In the genomic region with DNA sequence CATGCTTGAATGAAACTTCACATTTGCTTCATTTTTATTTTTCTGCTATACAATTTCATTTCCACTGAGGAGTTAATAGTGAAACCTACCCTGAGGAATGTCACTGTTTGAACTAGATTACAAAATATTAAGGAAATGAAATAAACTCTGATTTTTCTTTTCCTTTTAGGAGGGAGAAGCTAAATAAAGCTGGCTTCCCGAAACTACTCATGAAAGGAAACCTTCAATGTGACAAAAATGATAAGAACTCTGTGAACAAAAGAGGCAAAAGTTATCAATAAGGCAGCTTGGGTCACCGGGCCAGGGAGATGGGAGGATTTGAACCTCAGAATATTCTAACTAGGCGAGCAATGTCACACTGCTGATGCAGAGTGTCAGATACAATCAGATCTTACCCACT, we compare ENCODE assay signal across 26 cellular contexts.
A peak's percentile ranks its signal among the peaks of the same experiment; 100 is the strongest.
DNase-seq lines count a peak whose midpoint lies in the region; ATAC-seq and TF ChIP-seq lines count a peak whose summit lies in the region.
"Had no signal": no experiment of that assay in that cellular context is flagged by ENCODE, and none has a peak within 500 bp of the region (broad histone marks: within the 10 kb centered on the region; RNA-seq: fewer than 3 reads in every experiment).

No MANE protein-coding gene starts in this region.

- H3K27ac ChIP-seq in ACC112 (ENCODE audit: low read depth, low read length) (peak overlapping the region; percentile 23; the same call in 1 of the 2 replicates), PC-9 (0 out of 2 replicates have a peak overlapping the region, but pooled peaks have one; percentile 11), skeletal muscle tissue (ENCODE audit: low read depth, low read length) (peak overlapping the region; percentile 59)
- H3K27ac ChIP-seq in CD4-positive, alpha-beta T cell (ENCODE audit: low read depth, low read length) = no peak overlapping the region
- H3K27ac ChIP-seq: epithelial cell of prostate had no signal

- intact Hi-C loops in PC-9 (cut with micrococcal nuclease; ENCODE audit: unreplicated experiment) (no loop called here), left colon (cut with DNase I, micrococcal nuclease) (no loop called here)
- intact Hi-C loops in CD4-positive, alpha-beta T cell (cut with DNase I, micrococcal nuclease) = no loop called here

- ATAC-seq in CD4-positive, alpha-beta T cell (ENCODE audit: poor library complexity) = no peak
- ATAC-seq in left colon = no peak
- ATAC-seq in GM18867 (IDR thresholded peaks at IDR 0.05; ENCODE audit: unreplicated experiment) = no peak
- ATAC-seq: activated CD8-positive, alpha-beta T cell treated with anti-CD3 and anti-CD28 coated beads for 36 hours; activated T-cell treated with anti-CD3 and anti-CD28 coated beads, Interleukin-2, amount 50 U/mL, for 4 hours; stimulated activated naive CD8-positive, alpha-beta T cell treated with anti-CD3 and anti-CD28 coated beads, Interleukin-15, Interleukin-2, amounts not matched to agents 100 U/mL and 50 U/mL, for 24 hours; WTC11 had no signal

- H3K27me3 ChIP-seq in ACC112 (ENCODE audit: insufficient read depth, low read length) = no peaks in the 10 kb centered on the region
- no peaks in the 10 kb centered on the region for H3K27me3 ChIP-seq in PC-9 (ENCODE audit: insufficient read depth, low read depth)
- no peaks in the 10 kb centered on the region for H3K27me3 ChIP-seq in skeletal muscle tissue (ENCODE audit: control insufficient read depth in 3 of 3, insufficient read depth in 3 of 3, low read length in 3 of 3)
- H3K27me3 ChIP-seq in CD4-positive, alpha-beta T cell (ENCODE audit: control insufficient read depth, insufficient read depth, low read length) = no peaks in the 10 kb centered on the region

- H3K79me2 ChIP-seq in ACC112 (ENCODE audit: control insufficient read depth, insufficient read depth, low read length, unreplicated experiment) (peaks cover 11% of the 10 kb centered on the region), PC-9 (ENCODE audit: low read depth) (no peaks in the 10 kb centered on the region)

- H4K20me1 ChIP-seq in PC-9 (ENCODE audit: insufficient read depth) = no peaks in the 10 kb centered on the region

- no peak for DNase-seq in PC-9
- DNase-seq in iris pigment epithelial cell (ENCODE audit: low read depth) = peak; percentile 13
- DNase-seq in CD4-positive, alpha-beta T cell = no peak
- no peak for DNase-seq in left colon
- DNase-seq in SIG-M5 treated with dmso at 0.1 percent for 504 hours (lab: John Stamatoyannopoulos, UW; ENCODE audit: unreplicated experiment) = no peak
- DNase-seq: ACHN; activated CD8-positive, alpha-beta T cell treated with anti-CD3 and anti-CD28 coated beads for 36 hours; activated naive CD4-positive, alpha-beta T cell treated with anti-CD3 and anti-CD28 coated beads, Interleukin-2, amount 50 U/mL, for 16 hours; activated T-cell treated with anti-CD3 and anti-CD28 coated beads, Interleukin-2, amount 50 U/mL, for 4 hours; DMS53; foreskin melanocyte; KG1; MV-4-11; naive B cell; NCI-H2029; NCI-H446 treated with DMSO at 0.1 percent for 48 hours; NK-92 treated with Interleukin-12 subunit alpha and Interleukin-12 subunit beta, amount 100 ng/mL, for 24 hours; SK-N-SH; stimulated activated CD4-positive, alpha-beta T cell treated with anti-CD3 and anti-CD28 coated beads, Interleukin-2, amount 100 ng/mL, for 24 hours; stimulated activated naive CD8-positive, alpha-beta T cell treated with anti-CD3 and anti-CD28 coated beads, Interleukin-15, Interleukin-2, amounts not matched to agents 100 U/mL and 50 U/mL, for 24 hours had no signal

- CTCF ChIA-PET in PC-9 (lab: Charles Lee) = no interaction called here
- CTCF ChIA-PET in CD4-positive, alpha-beta T cell (lab: Charles Lee) = no interaction called here

- H2AFZ ChIP-seq in ACC112 (ENCODE audit: low read length, unreplicated experiment) (no peak overlapping the region), PC-9 (no peak overlapping the region)

- H3K9me3 ChIP-seq in PC-9 (ENCODE audit: insufficient read depth, low read depth) (peaks cover 15% of the 10 kb centered on the region), skeletal muscle tissue (ENCODE audit: control insufficient read depth in 3 of 3, low read length in 3 of 3) (peaks cover 0 to 3% (median 3%) of the 10 kb centered on the region in 3 donors)
- peaks cover 17% of the 10 kb centered on the region for H3K9me3 ChIP-seq in CD4-positive, alpha-beta T cell (ENCODE audit: control insufficient read depth, low read length)

- H3K27me3 Mint-ChIP-seq in CD4-positive, alpha-beta T cell = no peaks in the 10 kb centered on the region
- H3K27me3 Mint-ChIP-seq: activated CD8-positive, alpha-beta T cell treated with anti-CD3 and anti-CD28 coated beads for 36 hours; naive B cell had no signal

- H3K4me1 Mint-ChIP-seq in CD4-positive, alpha-beta T cell (ENCODE audit: low read depth) = no peaks in the 10 kb centered on the region
- H3K4me1 Mint-ChIP-seq: CD14-positive monocyte, naive B cell, WTC11 had no signal

- peaks cover 34% of the 10 kb centered on the region for H3K36me3 ChIP-seq in ACC112 (ENCODE audit: insufficient read depth, low read length)
- no peaks in the 10 kb centered on the region for H3K36me3 ChIP-seq in PC-9 (ENCODE audit: low read depth)
- H3K36me3 ChIP-seq in skeletal muscle tissue (ENCODE audit: control insufficient read depth in 3 of 3, insufficient read depth in 3 of 3, low read length in 3 of 3) = no peaks in the 10 kb centered on the region

- H3K9me3 Mint-ChIP-seq in CD4-positive, alpha-beta T cell = peaks cover 22% of the 10 kb centered on the region

- no peaks in the 10 kb centered on the region for H3K9me2 ChIP-seq in PC-9 (ENCODE audit: insufficient read depth)
- H3K9me2 ChIP-seq: SK-N-SH had no signal

- peaks cover 15% of the 10 kb centered on the region for H3K4me1 ChIP-seq in ACC112 (ENCODE audit: control insufficient read depth, insufficient read depth, low read length, unreplicated experiment)
- H3K4me1 ChIP-seq in PC-9 (replicated peaks; ENCODE audit: insufficient read depth) = no peaks in the 10 kb centered on the region
- H3K4me1 ChIP-seq in skeletal muscle tissue (ENCODE audit: control insufficient read depth in 3 of 3, insufficient read depth in 3 of 3, low read length in 3 of 3) = peaks cover 5 to 15% (median 7%) of the 10 kb centered on the region in 3 donors

- no peaks in the 10 kb centered on the region; the same call in 1 of the 2 replicates for H3F3A ChIP-seq in PC-9 (ENCODE audit: insufficient read depth, low read depth)

- no peak overlapping the region for H3K4me3 ChIP-seq in ACC112 (ENCODE audit: low read depth, low read length)
- H3K4me3 ChIP-seq in PC-9 = no peak overlapping the region
- no peak overlapping the region for H3K4me3 ChIP-seq in skeletal muscle tissue (ENCODE audit: low read length in 3 of 3)

- no TSS peak for BruUV-seq in PC-9 (replicated peaks; lab: Mats Ljungman, UMichigan)

- no peak overlapping the region for H3K4me2 ChIP-seq in PC-9
- H3K4me2 ChIP-seq: SK-N-SH had no signal

- no peak overlapping the region for H3K9ac ChIP-seq in skeletal muscle tissue (ENCODE audit: low read depth in 1 of 3, low read length in 3 of 3)
- H3K9ac ChIP-seq: SK-N-SH had no signal

- POLR2A ChIA-PET in PC-9 (lab: Charles Lee; ENCODE audit: unreplicated experiment) = interaction anchor here (0.6 kb wide), 1 partner anchor 131 kb away, joined by 6 read pairs; no protein-coding TSS in a partner anchor
- POLR2A ChIA-PET in CD4-positive, alpha-beta T cell (lab: Charles Lee) = no interaction called here

- no peak overlapping the region for H3K4me3 Mint-ChIP-seq in CD4-positive, alpha-beta T cell
- H3K4me3 Mint-ChIP-seq: activated CD8-positive, alpha-beta T cell treated with anti-CD3 and anti-CD28 coated beads for 36 hours; activated T-cell treated with anti-CD3 and anti-CD28 coated beads, Interleukin-2, amount 50 U/mL, for 4 hours; CD14-positive monocyte; naive B cell; WTC11 had no signal

- no peak for TF ChIP-seq CTCF in PC-9 (conservative IDR thresholded peaks at IDR 0.05)
- no peak for TF ChIP-seq CTCF in CD4-positive, alpha-beta T cell (IDR thresholded peaks at IDR 0.05)

- H3K27ac Mint-ChIP-seq in CD4-positive, alpha-beta T cell = no peak overlapping the region
- H3K27ac Mint-ChIP-seq: activated CD8-positive, alpha-beta T cell treated with anti-CD3 and anti-CD28 coated beads for 36 hours; CD14-positive monocyte; naive B cell; WTC11 had no signal

- peaks cover 16% of the 10 kb centered on the region for H3K36me3 Mint-ChIP-seq in CD4-positive, alpha-beta T cell (ENCODE audit: low read depth)
